In the genomic region with DNA sequence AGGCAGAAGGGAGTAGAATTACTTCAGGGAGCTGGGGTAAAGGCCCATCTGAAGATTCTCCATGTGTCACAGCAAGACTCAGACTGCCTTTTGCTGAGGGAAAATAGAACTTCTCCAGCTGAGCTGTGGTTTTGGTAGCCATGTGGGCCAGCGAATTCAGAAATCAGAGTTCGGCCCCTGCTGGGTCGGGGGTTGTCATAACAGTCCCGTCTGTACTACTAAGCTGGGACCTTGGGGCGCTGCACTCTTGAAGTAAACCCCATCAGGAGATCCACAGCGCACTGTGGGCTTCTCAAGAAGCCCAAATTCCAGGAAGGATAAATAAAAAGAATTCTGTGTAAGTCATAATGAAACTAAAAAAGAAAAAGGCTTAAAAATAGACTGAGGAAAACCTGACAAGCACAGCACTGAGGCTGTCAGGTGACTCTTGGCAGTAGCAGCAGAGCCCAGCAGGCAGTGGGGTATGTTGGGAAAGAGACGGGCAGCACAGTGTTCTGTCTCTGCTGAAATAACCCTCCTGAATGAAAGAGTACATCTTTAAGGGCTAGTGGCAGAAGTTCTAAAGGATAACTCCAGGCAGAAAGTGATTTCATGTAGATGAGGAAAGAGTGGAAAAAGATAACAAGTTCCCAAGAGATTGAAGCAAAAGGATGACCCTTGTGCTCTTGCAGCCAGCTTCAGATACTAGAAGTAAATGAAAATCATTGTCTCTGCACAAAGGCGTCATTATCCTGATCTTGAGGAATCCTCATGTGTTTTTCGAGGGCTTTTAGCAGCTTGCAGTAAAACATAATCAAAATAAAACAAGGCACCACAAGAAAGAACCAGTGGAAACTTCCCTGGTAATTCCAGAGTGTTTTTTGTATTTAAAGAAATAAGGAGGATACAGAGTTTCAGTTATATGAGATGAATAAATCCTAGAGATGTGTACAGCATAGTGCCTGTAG, we compare ENCODE assay signal across 9 cellular contexts.
DNase-seq lines count a peak whose midpoint lies in the region; ATAC-seq, FAIRE-seq and TF ChIP-seq lines count a peak whose summit lies in the region.
"Had no signal": no experiment of that assay in that cellular context is flagged by ENCODE, and none has a peak within 500 bp of the region (broad histone marks: within the 10 kb centered on the region; RNA-seq: fewer than 3 reads in every experiment).

No MANE protein-coding gene starts in this region.

- H4K91ac ChIP-seq in IMR-90 (ENCODE audit: insufficient read depth, low read depth, low read length) = no peak overlapping the region

- H3K36me3 ChIP-seq in IMR-90 (ENCODE audit: control insufficient read depth, insufficient read depth, low read length) (peaks cover 37% of the 10 kb centered on the region), thyroid gland (peaks cover 19 to 28% of the 10 kb centered on the region in 2 donors)

- no peak overlapping the region for H3K4ac ChIP-seq in IMR-90 (ENCODE audit: low read depth, low read length)

- DNase-seq in IMR-90 = no peak
- peak; percentile 31 for DNase-seq in activated T-helper 1 cell treated with anti-CD3 and anti-CD28 coated beads, Interleukin-12 subunit alpha, Interleukin-12 subunit beta, Interleukin-2, Interleukin-4 antibody, amounts not matched to agents 30 ng/mL and 10 ng/mL and 1 ng/mL, durations not matched to agents 14 hours and 24 hours and 36 hours (ENCODE audit: low spot score)
- peak; percentile 60 for DNase-seq in left ventricle myocardium superior
- peak; percentile 45 to 60 for DNase-seq in stimulated activated CD4-positive, alpha-beta T cell treated with anti-CD3 and anti-CD28 coated beads, Interleukin-4, amount 100 ng/mL, for 48 hours (ENCODE audit: low read depth in 2 of 2)
- no peak for DNase-seq in thyroid gland
- DNase-seq in HTR-8/SVneo (ENCODE audit: insufficient read length, low spot score) = no peak
- no peak for DNase-seq in activated CD4-positive, CD25-positive, alpha-beta regulatory T cell (lab: John Stamatoyannopoulos, UW)
- DNase-seq: NCI-H2029 had no signal

- H3K9me3 ChIP-seq in IMR-90 (ENCODE audit: control insufficient read depth, insufficient read depth, low read length) (no peaks in the 10 kb centered on the region), thyroid gland (no peaks in the 10 kb centered on the region)

- no peak overlapping the region for H3K18ac ChIP-seq in IMR-90 (ENCODE audit: low read depth, low read length)

- H3K4me1 Mint-ChIP-seq in activated T-helper 1 cell treated with anti-CD3 and anti-CD28 coated beads, Interleukin-12 subunit alpha, Interleukin-12 subunit beta, Interleukin-2, Interleukin-4 antibody, amounts not matched to agents 30 ng/mL and 10 ng/mL and 1 ng/mL, durations not matched to agents 14 hours and 24 hours and 36 hours (ENCODE audit: low read depth) = peaks cover 84% of the 10 kb centered on the region

- H3K56ac ChIP-seq in IMR-90 (ENCODE audit: extremely low read depth, insufficient read depth, low read length) = no peak overlapping the region

- TF ChIP-seq POLR2A in IMR-90 (IDR thresholded peaks at IDR 0.05; ENCODE audit: low read depth, low read length) (no peak), thyroid gland (IDR thresholded peaks at IDR 0.05) (no peak)

- no peak overlapping the region for H3K4me3 ChIP-seq in IMR-90 (ENCODE audit: insufficient read depth, low read depth, low read length)
- no peak overlapping the region for H3K4me3 ChIP-seq in thyroid gland (replicated peaks in 1 of 3)

- H3K27me3 Mint-ChIP-seq in activated T-helper 1 cell treated with anti-CD3 and anti-CD28 coated beads, Interleukin-12 subunit alpha, Interleukin-12 subunit beta, Interleukin-2, Interleukin-4 antibody, amounts not matched to agents 30 ng/mL and 10 ng/mL and 1 ng/mL, durations not matched to agents 14 hours and 24 hours and 36 hours (ENCODE audit: insufficient read depth) = no peaks in the 10 kb centered on the region

- dilution Hi-C loops in IMR-90 (cut with HindIII; ENCODE audit: low sequenced_read_pairs, unreplicated experiment) = no loop called here

- no peak overlapping the region for H2BK15ac ChIP-seq in IMR-90 (ENCODE audit: low read depth, low read length)

- no TSS peak for BruUV-seq in IMR-90 (replicated peaks; lab: Mats Ljungman, UMichigan)

- FAIRE-seq in HTR-8/SVneo (lab: Jason Lieb, UNC) = no peak

- H2BK120ac ChIP-seq in IMR-90 (ENCODE audit: low read depth, low read length) = no peak overlapping the region

- peaks cover 12% of the 10 kb centered on the region for H3K9me1 ChIP-seq in IMR-90 (ENCODE audit: insufficient read depth, low read length)

- peak overlapping the region; percentile 66 for H3K4me3 Mint-ChIP-seq in activated T-helper 1 cell treated with anti-CD3 and anti-CD28 coated beads, Interleukin-12 subunit alpha, Interleukin-12 subunit beta, Interleukin-2, Interleukin-4 antibody, amounts not matched to agents 30 ng/mL and 10 ng/mL and 1 ng/mL, durations not matched to agents 14 hours and 24 hours and 36 hours

- peaks cover 19% of the 10 kb centered on the region; the same call in 1 of the 2 replicates for H4K20me1 ChIP-seq in IMR-90 (ENCODE audit: insufficient read depth, low read length)

- H4K5ac ChIP-seq in IMR-90 (ENCODE audit: low read depth, low read length) = no peak overlapping the region

- no peak overlapping the region for H2AK5ac ChIP-seq in IMR-90 (ENCODE audit: low read depth, low read length)

- peak overlapping the region; percentile 94 for H3K27ac Mint-ChIP-seq in activated T-helper 1 cell treated with anti-CD3 and anti-CD28 coated beads, Interleukin-12 subunit alpha, Interleukin-12 subunit beta, Interleukin-2, Interleukin-4 antibody, amounts not matched to agents 30 ng/mL and 10 ng/mL and 1 ng/mL, durations not matched to agents 14 hours and 24 hours and 36 hours

- no peak overlapping the region for H2BK20ac ChIP-seq in IMR-90 (ENCODE audit: low read depth, low read length)

- H3K9me3 Mint-ChIP-seq in activated T-helper 1 cell treated with anti-CD3 and anti-CD28 coated beads, Interleukin-12 subunit alpha, Interleukin-12 subunit beta, Interleukin-2, Interleukin-4 antibody, amounts not matched to agents 30 ng/mL and 10 ng/mL and 1 ng/mL, durations not matched to agents 14 hours and 24 hours and 36 hours = no peaks in the 10 kb centered on the region

- 100% methylated on average over 5 of the region's 9 CpGs; no CpG with 5 or more reads in 1 of the 2 experiments for WGBS in IMR-90 (ENCODE audit: extremely low coverage in 2 of 2, insufficient read length in 1 of 2), 2 experiments
- 90 to 94% methylated on average over 9 of the region's 9 CpGs for WGBS in thyroid gland, 2 donors

- H3K4me2 ChIP-seq in IMR-90 (ENCODE audit: low read depth, low read length) = no peak overlapping the region

- in situ Hi-C loops in IMR-90 (cut with MboI; ENCODE audit: low sequenced_read_pairs) = no loop called here

- no peak overlapping the region for H2BK5ac ChIP-seq in IMR-90 (ENCODE audit: low read depth, low read length, poor library complexity, severe bottlenecking)

- H3K14ac ChIP-seq in IMR-90 (replicated peaks; ENCODE audit: low read depth, low read length) = no peak overlapping the region

- peak overlapping the region; percentile 46; the same call in 1 of the 2 replicates for H3K23ac ChIP-seq in IMR-90 (ENCODE audit: low read depth, low read length)

- no peak for TF ChIP-seq CTCF in IMR-90 (conservative IDR thresholded peaks at IDR 0.05; ENCODE audit: low read depth, low read length)
- no peak for TF ChIP-seq CTCF in thyroid gland (IDR thresholded peaks at IDR 0.05)

- H3K36me3 Mint-ChIP-seq in activated T-helper 1 cell treated with anti-CD3 and anti-CD28 coated beads, Interleukin-12 subunit alpha, Interleukin-12 subunit beta, Interleukin-2, Interleukin-4 antibody, amounts not matched to agents 30 ng/mL and 10 ng/mL and 1 ng/mL, durations not matched to agents 14 hours and 24 hours and 36 hours (ENCODE audit: low read depth) = peaks cover 46% of the 10 kb centered on the region

- POLR2A ChIA-PET in IMR-90 (lab: Charles Lee; ENCODE audit: unreplicated experiment) = no interaction called here

- H3K79me1 ChIP-seq in IMR-90 (ENCODE audit: low read depth in 1 of 2, low read length in 2 of 2) = peaks cover 47 to 66% of the 10 kb centered on the region in 2 experiments

- no peak overlapping the region for H4K8ac ChIP-seq in IMR-90 (ENCODE audit: low read depth in 2 of 2, low read length in 2 of 2)

- no peaks in the 10 kb centered on the region for H3K27me3 ChIP-seq in IMR-90 (ENCODE audit: control insufficient read depth, insufficient read depth, low read length)
- no peaks in the 10 kb centered on the region for H3K27me3 ChIP-seq in thyroid gland

- H3K27ac ChIP-seq in IMR-90 (ENCODE audit: insufficient read depth, low read length) = no peak overlapping the region
- no peak overlapping the region for H3K27ac ChIP-seq in thyroid gland

- intact Hi-C loops in IMR-90 (cut with micrococcal nuclease) = no loop called here
- intact Hi-C loops in activated T-helper 1 cell treated with anti-CD3 and anti-CD28 coated beads, Interleukin-12 subunit alpha, Interleukin-12 subunit beta, Interleukin-2, Interleukin-4 antibody, amounts not matched to agents 30 ng/mL and 10 ng/mL and 1 ng/mL, durations not matched to agents 14 hours and 24 hours and 36 hours (cut with micrococcal nuclease) = loop anchor here (1.0 to 10.0 kb wide), 10 partner anchors 12 to 648 kb away; a partner anchor contains a TSS
- intact Hi-C loops in left ventricle myocardium superior (cut with micrococcal nuclease) = no loop called here
- intact Hi-C loops in thyroid gland (cut with DNase I) = no loop called here

- no peak overlapping the region for H2AFZ ChIP-seq in IMR-90 (replicated peaks; ENCODE audit: low read length, poor library complexity)

- CTCF ChIA-PET in IMR-90 (lab: Yijun Ruan, JAX) = interaction anchor here (0.8 kb wide), 1 partner anchor 121 kb away, joined by 4 read pairs; no protein-coding TSS in a partner anchor

- ATAC-seq in IMR-90 (ENCODE audit: low read depth) (no peak), left ventricle myocardium superior (peak; percentile 84), GM19452 (IDR thresholded peaks at IDR 0.05; ENCODE audit: unreplicated experiment) (no peak)

- H3K4me1 ChIP-seq in IMR-90 (ENCODE audit: control insufficient read depth, insufficient read depth, low read length) (peaks cover 10% of the 10 kb centered on the region), thyroid gland (peaks cover 22 to 24% of the 10 kb centered on the region in 2 donors)

- TF ChIP-seq RAD21 in IMR-90 (IDR thresholded peaks at IDR 0.05; ENCODE audit: low read length) = no peak

- no peak overlapping the region for H3K9ac ChIP-seq in IMR-90 (ENCODE audit: low read depth, low read length)

- H2AK9ac ChIP-seq in IMR-90 (replicated peaks; ENCODE audit: low read depth, low read length, poor library complexity) = no peak overlapping the region

TF ChIP-seq in IMR-90, 13 proteins besides CTCF, POLR2A, EP300 and RAD21 (continues in another document):
- TF ChIP-seq MAFK (IDR thresholded peaks at IDR 0.05; ENCODE audit: low read depth, low read length) = no peak
- TF ChIP-seq, protein P1, sequence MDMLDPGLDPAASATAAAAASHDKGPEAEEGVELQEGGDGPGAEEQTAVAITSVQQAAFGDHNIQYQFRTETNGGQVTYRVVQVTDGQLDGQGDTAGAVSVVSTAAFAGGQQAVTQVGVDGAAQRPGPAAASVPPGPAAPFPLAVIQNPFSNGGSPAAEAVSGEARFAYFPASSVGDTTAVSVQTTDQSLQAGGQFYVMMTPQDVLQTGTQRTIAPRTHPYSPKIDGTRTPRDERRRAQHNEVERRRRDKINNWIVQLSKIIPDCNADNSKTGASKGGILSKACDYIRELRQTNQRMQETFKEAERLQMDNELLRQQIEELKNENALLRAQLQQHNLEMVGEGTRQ (IDR thresholded peaks at IDR 0.05; ENCODE audit: low read depth, low read length) = no peak

Comparison
In these comparisons a context has a peak if more than half of its experiments do, and no peak if none do; other contexts are left out.
1. DNase-seq: peak in activated T-helper 1 cell treated with anti-CD3 and anti-CD28 coated beads, Interleukin-12 subunit alpha, Interleukin-12 subunit beta, Interleukin-2, Interleukin-4 antibody, amounts not matched to agents 30 ng/mL and 10 ng/mL and 1 ng/mL, durations not matched to agents 14 hours and 24 hours and 36 hours (single experiment), left ventricle myocardium superior (single experiment) and stimulated activated CD4-positive, alpha-beta T cell treated with anti-CD3 and anti-CD28 coated beads, Interleukin-4, amount 100 ng/mL, for 48 hours (2 of 2); none in IMR-90 (single experiment), thyroid gland (0 of 2), HTR-8/SVneo (single experiment) and activated CD4-positive, CD25-positive, alpha-beta regulatory T cell (0 of 4).